ENCODE assay signal across 17 cellular contexts in the genomic region with DNA sequence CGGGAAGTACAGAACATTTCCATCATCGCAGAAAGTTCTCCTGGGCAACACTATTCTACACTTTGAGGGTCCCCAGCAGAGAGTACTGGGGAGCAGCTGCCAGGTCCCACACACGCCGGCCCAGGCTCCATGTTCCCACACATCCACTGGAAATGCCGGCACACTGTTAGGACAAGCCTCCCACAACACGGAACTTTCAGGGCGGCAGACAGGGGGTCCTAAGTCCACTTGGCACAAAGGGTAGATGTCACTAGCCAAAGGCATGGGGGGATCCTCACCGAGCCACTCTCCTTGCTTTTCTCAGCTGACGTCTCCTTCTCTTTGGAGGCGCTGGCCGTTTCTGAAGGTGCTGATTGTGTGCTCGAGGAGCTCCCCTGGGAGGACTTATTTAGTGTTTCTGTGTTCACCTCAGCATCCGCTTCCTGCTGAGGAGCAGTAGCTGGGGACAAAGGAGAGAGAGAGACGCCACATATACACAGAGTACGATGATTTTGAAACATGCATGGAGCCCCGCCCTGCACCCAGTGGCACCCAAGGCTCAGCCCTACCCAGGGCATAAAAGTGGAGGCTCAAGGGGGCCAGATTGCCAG.
DNase-seq lines count a peak whose midpoint lies in the region; ATAC-seq and TF ChIP-seq lines count a peak whose summit lies in the region.
"Had no signal": no experiment of that assay in that cellular context is flagged by ENCODE, and none has a peak within 500 bp of the region (broad histone marks: within the 10 kb centered on the region; RNA-seq: fewer than 3 reads in every experiment).

No MANE protein-coding gene starts in this region.

- no peak overlapping the region for H2BK5ac ChIP-seq in mesenchymal stem cell (ENCODE audit: low read depth, low read length, poor library complexity, severe bottlenecking)

- DNase-seq in NCI-H1436 (lab: John Stamatoyannopoulos, UW): peak; percentile 58
- DNase-seq in NCI-H1436 treated with DMSO at 0.1 percent for 48 hours (lab: John Stamatoyannopoulos, UW): no peak
- no peak for DNase-seq in Panc1 (ENCODE audit: low read depth, low spot score)
- no peak for DNase-seq in nephron progenitor cell
- no peak for DNase-seq in lower lobe of right lung
- DNase-seq in mesenchymal stem cell: no peak
- DNase-seq in NCI-H2196 (lab: John Stamatoyannopoulos, UW; ENCODE audit: unreplicated experiment): no peak
- DNase-seq: C1 segment of cervical spinal cord, EL, NCI-H146, NCI-H774, Peyer's patch, SIG-M5, SW 1271 had no signal

- H3K4me1 ChIP-seq in DOHH2 (ENCODE audit: control insufficient read depth, low read length) (peaks cover 34% of the 10 kb centered on the region), Panc1 (ENCODE audit: control insufficient read depth, insufficient read depth, low read length) (no peaks in the 10 kb centered on the region), lower lobe of right lung (no peaks in the 10 kb centered on the region), mesenchymal stem cell (ENCODE audit: control insufficient read depth, insufficient read depth, low read depth, low read length) (peaks cover 7% of the 10 kb centered on the region)
- H3K4me1 ChIP-seq: Peyer's patch had no signal

- H3K4me2 ChIP-seq in DOHH2 (ENCODE audit: low read length) (peak overlapping the region; percentile 61), mesenchymal stem cell (ENCODE audit: low read length, poor library complexity, severe bottlenecking) (no peak overlapping the region)

- no peaks in the 10 kb centered on the region for H3K9me2 ChIP-seq in DOHH2 (replicated peaks; ENCODE audit: control insufficient read depth, low read length)

- H3K23ac ChIP-seq in mesenchymal stem cell (ENCODE audit: low read length in 2 of 2): no peak overlapping the region

- intact Hi-C loops in Panc1 (cut with micrococcal nuclease; ENCODE audit: unreplicated experiment): no loop called here
- intact Hi-C loops in lower lobe of right lung (cut with DNase I): no loop called here

- H3K27me3 ChIP-seq in DOHH2 (ENCODE audit: control insufficient read depth, low read length) (no peaks in the 10 kb centered on the region), Panc1 (ENCODE audit: control insufficient read depth, insufficient read depth, low read length) (no peaks in the 10 kb centered on the region), lower lobe of right lung (ENCODE audit: low read depth) (no peaks in the 10 kb centered on the region), mesenchymal stem cell (ENCODE audit: control insufficient read depth in 1 of 2, insufficient read depth in 1 of 2, low read length in 2 of 2) (no peaks in the 10 kb centered on the region)
- H3K27me3 ChIP-seq: Peyer's patch had no signal

- H2BK12ac ChIP-seq in mesenchymal stem cell (ENCODE audit: low read length in 2 of 2): no peak overlapping the region

- no peak overlapping the region for H3K18ac ChIP-seq in mesenchymal stem cell (ENCODE audit: low read depth in 1 of 2, low read length in 2 of 2)

- H4K20me1 ChIP-seq in DOHH2 (ENCODE audit: control insufficient read depth, insufficient read depth, low read depth, low read length): 0 out of 2 replicates have a peak, but pooled peaks cover 3% of the 10 kb centered on the region

- H3K4me3 ChIP-seq in DOHH2 (ENCODE audit: low read length): peak overlapping the region; percentile 44
- H3K4me3 ChIP-seq in Panc1 (ENCODE audit: low read depth in 2 of 2, low read length in 2 of 2): no peak overlapping the region
- H3K4me3 ChIP-seq in lower lobe of right lung: no peak overlapping the region
- no peak overlapping the region for H3K4me3 ChIP-seq in mesenchymal stem cell (ENCODE audit: insufficient read depth in 1 of 2, low read depth in 1 of 2, low read length in 2 of 2)
- H3K4me3 ChIP-seq: Peyer's patch had no signal

- H4K8ac ChIP-seq in mesenchymal stem cell (ENCODE audit: low read length): no peak overlapping the region

- ATAC-seq in Panc1: 0 out of 2 replicates have a peak, but pooled peaks have one; percentile 29
- ATAC-seq in lower lobe of right lung: no peak

- no peak overlapping the region for H3K9ac ChIP-seq in mesenchymal stem cell (ENCODE audit: low read length)

- no peak overlapping the region for H3K14ac ChIP-seq in mesenchymal stem cell (ENCODE audit: low read length in 2 of 2)

- peaks cover 32% of the 10 kb centered on the region for H3K79me1 ChIP-seq in mesenchymal stem cell (replicated peaks; ENCODE audit: low read length, poor library complexity, severe bottlenecking)

- H2BK15ac ChIP-seq in mesenchymal stem cell (ENCODE audit: low read depth, poor library complexity, severe bottlenecking): no peak overlapping the region

- no peak overlapping the region for H2AFZ ChIP-seq in mesenchymal stem cell (ENCODE audit: low read depth, low read length)

- H3K27ac ChIP-seq in DOHH2 (ENCODE audit: low read depth, low read length) (peak overlapping the region; percentile 52), Panc1 (ENCODE audit: low read length) (no peak overlapping the region), lower lobe of right lung (no peak overlapping the region), mesenchymal stem cell (ENCODE audit: low read length, poor library complexity, severe bottlenecking) (no peak overlapping the region)
- H3K27ac ChIP-seq: 22Rv1, Peyer's patch had no signal

- H2AK5ac ChIP-seq in mesenchymal stem cell (ENCODE audit: low read length, severe bottlenecking): no peak overlapping the region

- no TSS peak for BruUV-seq in Panc1 (replicated peaks; lab: Mats Ljungman, UMichigan)

- peaks cover 76% of the 10 kb centered on the region for H3K36me3 Mint-ChIP-seq in nephron progenitor cell (ENCODE audit: low read depth)

- no peak overlapping the region for H4K91ac ChIP-seq in mesenchymal stem cell (ENCODE audit: low read length)

- WGBS in mesenchymal stem cell: 96% methylated on average over 16 of the region's 16 CpGs

- H2BK120ac ChIP-seq in mesenchymal stem cell (ENCODE audit: low read depth, low read length): no peak overlapping the region

- H3K9me3 Mint-ChIP-seq in nephron progenitor cell: no peaks in the 10 kb centered on the region
- H3K9me3 Mint-ChIP-seq: IgD-negative memory B cell had no signal

- H3K9me3 ChIP-seq in DOHH2 (ENCODE audit: control insufficient read depth, insufficient read depth, low read length) (no peaks in the 10 kb centered on the region), Panc1 (ENCODE audit: control insufficient read depth, insufficient read depth, low read depth, low read length) (no peaks in the 10 kb centered on the region), lower lobe of right lung (no peaks in the 10 kb centered on the region), mesenchymal stem cell (ENCODE audit: control insufficient read depth, low read length) (no peaks in the 10 kb centered on the region)
- H3K9me3 ChIP-seq: Peyer's patch had no signal

- peaks cover 78% of the 10 kb centered on the region for H3K36me3 ChIP-seq in DOHH2 (ENCODE audit: control insufficient read depth, low read length)
- peaks cover 9% of the 10 kb centered on the region for H3K36me3 ChIP-seq in Panc1 (ENCODE audit: control insufficient read depth, insufficient read depth, low read length)
- H3K36me3 ChIP-seq in lower lobe of right lung: peaks cover 93% of the 10 kb centered on the region
- H3K36me3 ChIP-seq in mesenchymal stem cell (ENCODE audit: control insufficient read depth in 1 of 2, insufficient read depth in 2 of 2, low read depth in 1 of 2, low read length in 2 of 2): peaks cover 44 to 76% of the 10 kb centered on the region in 2 experiments

- no peaks in the 10 kb centered on the region for H3K27me3 Mint-ChIP-seq in nephron progenitor cell (ENCODE audit: low read depth, poor library complexity)
- H3K27me3 Mint-ChIP-seq: IgD-negative memory B cell had no signal

- CTCF ChIA-PET in Panc1 (lab: Charles Lee): interaction anchor here (1.3 kb wide), 1 partner anchor 163 kb away, joined by 4 read pairs; no protein-coding TSS in a partner anchor

- H3F3A ChIP-seq in DOHH2 (ENCODE audit: control insufficient read depth, insufficient read depth): peaks cover 5% of the 10 kb centered on the region; the same call in 1 of the 2 replicates

- H3K4me3 Mint-ChIP-seq in nephron progenitor cell: no peak overlapping the region

- POLR2A ChIA-PET in Panc1 (lab: Charles Lee): no interaction called here

- peaks cover 23% of the 10 kb centered on the region for H3K79me2 ChIP-seq in DOHH2 (ENCODE audit: control insufficient read depth, low read length)

- no peak overlapping the region for H3K4ac ChIP-seq in mesenchymal stem cell (ENCODE audit: low read depth in 1 of 2, low read length in 2 of 2)

- TF ChIP-seq CTCF in DOHH2 (IDR thresholded peaks at IDR 0.05; ENCODE audit: low read depth, low read length, poor library complexity, severe bottlenecking) (no peak), Panc1 (IDR thresholded peaks at IDR 0.05) (no peak), nephron progenitor cell (IDR thresholded peaks at IDR 0.05) (no peak), lower lobe of right lung (IDR thresholded peaks at IDR 0.05) (no peak)

- no peaks in the 10 kb centered on the region for H3K4me1 Mint-ChIP-seq in nephron progenitor cell

- H3K27ac Mint-ChIP-seq in nephron progenitor cell: peak overlapping the region; percentile 66

- in situ Hi-C loops in Panc1 (cut with HindIII; ENCODE audit: low pct_unique_long_range_greater_than_20kb, low sequenced_read_pairs): no loop called here
